1 cellular context compared by ENCODE assay signal in genomic region chr19:33785795-33786194, GRCh38.
TF ChIP-seq lines count a peak whose summit lies in the region.

No MANE protein-coding gene starts in this region.

TF ChIP-seq in H1, 55 proteins besides CTCF, POLR2A, EP300 and RAD21 (continued from another document):
- TF ChIP-seq TAF7 (optimal IDR thresholded peaks at IDR 0.05; ENCODE audit: borderline replicate concordance, low read depth, low read length) (no peak), CEBPB (IDR thresholded peaks at IDR 0.05; ENCODE audit: low read depth, low read length) (no peak), KDM1A (IDR thresholded peaks at IDR 0.05; ENCODE audit: borderline replicate concordance, low read length) (no peak), SP4 (IDR thresholded peaks at IDR 0.05; ENCODE audit: low read length) (no peak), BCL11A (IDR thresholded peaks at IDR 0.05; ENCODE audit: low read depth in 2 of 2, low read length in 2 of 2) (no peak), SUZ12 (IDR thresholded peaks at IDR 0.05; ENCODE audit: low read length) (no peak), BRCA1 (IDR thresholded peaks at IDR 0.05; ENCODE audit: low read depth, low read length) (no peak), TEAD4 (IDR thresholded peaks at IDR 0.05; ENCODE audit: low read depth, low read length) (no peak), GTF2F1 (IDR thresholded peaks at IDR 0.05; ENCODE audit: borderline replicate concordance, low read depth, low read length) (no peak), TCF12 (IDR thresholded peaks at IDR 0.05; ENCODE audit: low read depth, low read length) (no peak)
